1 cellular context compared by ENCODE assay signal in genomic region chr14:100771121-100771800, GRCh38.
TF ChIP-seq lines count a peak whose summit lies in the region.

No MANE protein-coding gene starts in this region.

TF ChIP-seq in K562, 482 proteins besides CTCF, POLR2A, EP300 and RAD21 (continued from another document):
- TF ChIP-seq TRIM24 (IDR thresholded peaks at IDR 0.05) (peak; percentile 53 to 61; a peak in 3 of 4 replicates), SREBF1 (IDR thresholded peaks at IDR 0.05; ENCODE audit: borderline replicate concordance, low read depth, low read length) (no peak), EZH2 (IDR thresholded peaks at IDR 0.05; ENCODE audit: borderline replicate concordance, low read depth, low read length) (no peak), RHOXF2B (CRISPR knock-in tag; conservative IDR thresholded peaks at IDR 0.05) (no peak), ZNF830 (CRISPR knock-in tag; IDR thresholded peaks at IDR 0.05) (0 out of 2 replicates have a peak, but pooled peaks have one; percentile 76), C11orf30 (IDR thresholded peaks at IDR 0.05; ENCODE audit: low read depth) (no peak), PKNOX1 (IDR thresholded peaks at IDR 0.05) (peak; percentile 56; the same call in 1 of the 2 replicates), MYC (IDR thresholded peaks at IDR 0.05; ENCODE audit: low read depth, low read length) (peak; percentile 44), MYC (CRISPR knock-in tag; IDR thresholded peaks at IDR 0.05; ENCODE audit: borderline replicate concordance, low read depth) (no peak), ZNF253 (CRISPR knock-in tag; conservative IDR thresholded peaks at IDR 0.05) (no peak), HDAC3 (IDR thresholded peaks at IDR 0.05; ENCODE audit: borderline replicate concordance, partially characterized antibody) (peak; percentile 38), MBD2 (IDR thresholded peaks at IDR 0.05; ENCODE audit: borderline replicate concordance, low read depth) (peak; percentile 82), ZNF584 (CRISPR knock-in tag; IDR thresholded peaks at IDR 0.05; ENCODE audit: low read depth) (peak; percentile 87), ZNF431 (CRISPR knock-in tag; IDR thresholded peaks at IDR 0.05) (no peak), NFXL1 (CRISPR knock-in tag; IDR thresholded peaks at IDR 0.05) (no peak), BRD9 (IDR thresholded peaks at IDR 0.05; ENCODE audit: low read depth, partially characterized antibody) (peak; percentile 91), EHMT2 (IDR thresholded peaks at IDR 0.05) (peak; percentile 74), ZKSCAN3 (CRISPR knock-in tag; IDR thresholded peaks at IDR 0.05) (no peak), KLF10 (CRISPR knock-in tag; IDR thresholded peaks at IDR 0.05) (no peak), ZNF347 (CRISPR knock-in tag; IDR thresholded peaks at IDR 0.05; ENCODE audit: low read depth) (no peak), POLR3G (IDR thresholded peaks at IDR 0.05; ENCODE audit: extremely low read depth, insufficient read length, insufficient replicate concordance) (no peak), FOXK2 (conservative IDR thresholded peaks at IDR 0.05 in 1 of 2, IDR thresholded peaks at IDR 0.05 in 1 of 2; ENCODE audit: low read depth in 2 of 2) (peak in 1 of 2 experiments; percentile 62; a peak in 2 of 4 replicates), MNT (conservative IDR thresholded peaks at IDR 0.05) (peak in 1 of 2 experiments; percentile 45; a peak in 1 of 4 replicates), EGR1 (conservative IDR thresholded peaks at IDR 0.05) (no peak), KAT2B (IDR thresholded peaks at IDR 0.05; ENCODE audit: low read depth, low read length) (no peak), ZNF57 (CRISPR knock-in tag; IDR thresholded peaks at IDR 0.05) (0 out of 2 replicates have a peak, but pooled peaks have one; percentile 15), ZMIZ1 (IDR thresholded peaks at IDR 0.05; ENCODE audit: low read depth in 2 of 2, low read length in 2 of 2) (peak in 1 of 2 experiments; percentile 46; a peak in 1 of 4 replicates), NRF1 (conservative IDR thresholded peaks at IDR 0.05 in 1 of 2, IDR thresholded peaks at IDR 0.05 in 1 of 2) (0 out of 4 replicates have a peak, but pooled peaks of 1 of the 2 experiments have one; percentile 15), PHB (CRISPR knock-in tag; IDR thresholded peaks at IDR 0.05) (no peak), ELF2 (CRISPR knock-in tag; IDR thresholded peaks at IDR 0.05) (no peak), SRSF3 (IDR thresholded peaks at IDR 0.05; ENCODE audit: insufficient read depth, low read length) (no peak), MECOM (CRISPR knock-in tag; IDR thresholded peaks at IDR 0.05) (peak; percentile 50; the same call in 1 of the 2 replicates), PTBP1 (IDR thresholded peaks at IDR 0.05; ENCODE audit: low read depth, low read length) (no peak), CBFA2T2 (conservative IDR thresholded peaks at IDR 0.05) (peak; percentile 74), TEAD1 (CRISPR knock-in tag; IDR thresholded peaks at IDR 0.05) (0 out of 4 replicates have a peak, but pooled peaks of 1 of the 2 experiments have one; percentile 17), ARHGAP35 (IDR thresholded peaks at IDR 0.05; ENCODE audit: partially characterized antibody) (no peak), NFE2 (IDR thresholded peaks at IDR 0.05; ENCODE audit: low read depth) (0 out of 2 replicates have a peak, but pooled peaks have one; percentile 10), BRD4 (IDR thresholded peaks at IDR 0.05) (peak; percentile 8; the same call in 1 of the 2 replicates), PML (IDR thresholded peaks at IDR 0.05; ENCODE audit: low read length) (peak; percentile 60), MYBL2 (IDR thresholded peaks at IDR 0.05; ENCODE audit: low read depth) (0 out of 2 replicates have a peak, but pooled peaks have one; percentile 30), MYBL2 (CRISPR knock-in tag; IDR thresholded peaks at IDR 0.05; ENCODE audit: borderline replicate concordance) (no peak), JUND (IDR thresholded peaks at IDR 0.05; ENCODE audit: borderline replicate concordance, low read depth, low read length) (peak; percentile 47), JUND (tag; IDR thresholded peaks at IDR 0.05; ENCODE audit: borderline replicate concordance, low read depth, low read length) (peak; percentile 71; the same call in 1 of the 3 replicates), CHD4 (IDR thresholded peaks at IDR 0.05; ENCODE audit: insufficient read depth, insufficient replicate concordance, low read depth, low read length, poor library complexity, severe bottlenecking) (no peak), SMARCA4 (IDR thresholded peaks at IDR 0.05) (peak; percentile 70)
- TF ChIP-seq, protein P1, sequence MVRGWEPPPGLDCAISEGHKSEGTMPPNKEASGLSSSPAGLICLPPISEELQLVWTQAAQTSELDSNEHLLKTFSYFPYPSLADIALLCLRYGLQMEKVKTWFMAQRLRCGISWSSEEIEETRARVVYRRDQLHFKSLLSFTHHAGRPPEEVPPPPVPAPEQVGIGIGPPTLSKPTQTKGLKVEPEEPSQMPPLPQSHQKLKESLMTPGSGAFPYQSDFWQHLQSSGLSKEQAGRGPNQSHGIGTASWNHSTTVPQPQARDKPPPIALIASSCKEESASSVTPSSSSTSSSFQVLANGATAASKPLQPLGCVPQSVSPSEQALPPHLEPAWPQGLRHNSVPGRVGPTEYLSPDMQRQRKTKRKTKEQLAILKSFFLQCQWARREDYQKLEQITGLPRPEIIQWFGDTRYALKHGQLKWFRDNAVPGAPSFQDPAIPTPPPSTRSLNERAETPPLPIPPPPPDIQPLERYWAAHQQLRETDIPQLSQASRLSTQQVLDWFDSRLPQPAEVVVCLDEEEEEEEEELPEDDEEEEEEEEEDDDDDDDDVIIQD (CRISPR knock-in tag; IDR thresholded peaks at IDR 0.05) = no peak
- TF ChIP-seq, protein P2, sequence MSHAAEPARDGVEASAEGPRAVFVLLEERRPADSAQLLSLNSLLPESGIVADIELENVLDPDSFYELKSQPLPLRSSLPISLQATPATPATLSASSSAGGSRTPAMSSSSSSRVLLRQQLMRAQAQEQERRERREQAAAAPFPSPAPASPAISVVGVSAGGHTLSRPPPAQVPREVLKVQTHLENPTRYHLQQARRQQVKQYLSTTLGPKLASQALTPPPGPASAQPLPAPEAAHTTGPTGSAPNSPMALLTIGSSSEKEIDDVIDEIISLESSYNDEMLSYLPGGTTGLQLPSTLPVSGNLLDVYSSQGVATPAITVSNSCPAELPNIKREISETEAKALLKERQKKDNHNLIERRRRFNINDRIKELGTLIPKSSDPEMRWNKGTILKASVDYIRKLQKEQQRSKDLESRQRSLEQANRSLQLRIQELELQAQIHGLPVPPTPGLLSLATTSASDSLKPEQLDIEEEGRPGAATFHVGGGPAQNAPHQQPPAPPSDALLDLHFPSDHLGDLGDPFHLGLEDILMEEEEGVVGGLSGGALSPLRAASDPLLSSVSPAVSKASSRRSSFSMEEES (CRISPR knock-in tag; IDR thresholded peaks at IDR 0.05) = no peak
